Comparison of ENCODE assay signal across 28 cellular contexts in the genomic region with DNA sequence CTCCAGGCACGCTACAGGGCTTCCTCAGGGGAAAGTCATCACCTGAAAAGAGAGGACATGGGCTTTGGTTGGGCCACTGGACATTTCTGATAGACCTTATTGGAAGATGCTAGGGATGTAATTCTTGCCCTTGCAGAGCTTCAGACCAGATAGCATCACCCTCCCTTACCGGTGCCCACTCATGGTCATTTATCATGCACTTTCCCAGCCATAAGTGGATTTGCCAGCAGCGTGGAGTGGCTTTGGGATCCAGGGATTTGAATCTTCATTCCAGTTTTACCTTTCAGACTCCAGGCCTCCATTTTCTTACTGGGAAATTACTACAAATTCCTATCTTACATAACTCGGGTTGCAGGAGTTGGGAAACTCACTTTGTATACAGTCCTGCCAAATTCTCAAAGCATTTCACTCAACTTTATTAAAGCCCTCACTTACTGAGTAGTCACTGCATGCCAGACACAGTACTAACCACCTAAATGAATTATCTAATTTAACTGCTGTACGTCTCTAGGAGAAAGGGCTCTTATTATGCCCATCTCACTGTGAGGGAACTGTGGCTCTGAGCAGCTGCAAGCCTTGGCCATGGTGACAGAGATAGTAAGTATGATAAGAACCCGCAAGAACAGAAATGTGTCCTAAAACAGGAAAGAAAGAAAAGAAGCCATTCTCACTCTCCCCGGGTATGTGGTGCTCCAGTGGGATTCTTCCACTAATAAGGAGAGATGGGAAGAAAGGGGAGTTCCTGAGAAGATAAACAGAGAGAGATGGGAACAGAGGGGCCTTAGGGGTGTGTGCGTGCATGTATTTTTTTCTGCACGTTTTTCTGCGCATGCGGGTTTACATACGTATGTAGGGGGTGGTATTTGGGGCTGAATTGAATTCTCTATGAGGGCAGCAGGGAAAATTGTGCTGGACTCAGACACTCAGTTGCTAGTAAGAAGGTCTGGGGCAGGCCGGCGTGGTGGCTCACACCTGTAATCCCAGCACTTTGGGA. TPM values are rescaled to one million over a fixed set of nuclear protein-coding genes. Genes with fewer than 3 reads are reported as not detected.
DNase-seq lines count a peak whose midpoint lies in the region; ATAC-seq and TF ChIP-seq lines count a peak whose summit lies in the region.
"Had no signal": no experiment of that assay in that cellular context is flagged by ENCODE, and none has a peak within 500 bp of the region (broad histone marks: within the 10 kb centered on the region; RNA-seq: fewer than 3 reads in every experiment).

No MANE protein-coding gene starts in this region.

- DNase-seq in AG10803 (ENCODE audit: low read depth) (peak; percentile 36), NB4 (ENCODE audit: low read depth) (peak; percentile 66), NCI-H128 (lab: John Stamatoyannopoulos, UW; ENCODE audit: unreplicated experiment) (no peak), GM13977 (ENCODE audit: low spot score) (no peak), psoas muscle (no peak)
- DNase-seq: activated CD4-positive, alpha-beta T cell treated with anti-CD3 and anti-CD28 coated beads, Interleukin-2, amount 50 U/mL, for 1 hour; activated CD8-positive, alpha-beta memory T cell treated with anti-CD3 and anti-CD28 coated beads, Interleukin-2, amount 10 ng/mL, durations not matched to agents 7 days and 5 days; activated naive CD4-positive, alpha-beta T cell treated with Interleukin-2 at 50 U/mL for 16 hours; activated T-cell treated with anti-CD3 and anti-CD28 coated beads, Interleukin-2, amount 50 U/mL, for 48 hours; Caco-2; NCI-H1092; NCI-H2029; NCI-H226; RPMI8226; stimulated activated naive CD8-positive, alpha-beta T cell treated with anti-CD3 and anti-CD28 coated beads, Interleukin-15, Interleukin-2, amounts not matched to agents 100 U/mL and 50 U/mL, for 24 hours had no signal

- H3K27me3 Mint-ChIP-seq in nephron (ENCODE audit: low read depth): peaks cover 11% of the 10 kb centered on the region

- 86 to 87% (median 87%) methylated on average over 14 of the region's 14 CpGs for WGBS in psoas muscle, 3 donors

- H3K4me3 ChIP-seq in AG10803 (ENCODE audit: low read length): no peak overlapping the region
- H3K4me3 ChIP-seq in NB4 (ENCODE audit: low read depth, low read length): no peak overlapping the region
- H3K4me3 ChIP-seq in psoas muscle: no peak overlapping the region
- H3K4me3 ChIP-seq: SJSA1 had no signal

- H3K4me1 Mint-ChIP-seq in nephron: peaks cover 19% of the 10 kb centered on the region
- H3K4me1 Mint-ChIP-seq: memory B cell had no signal

- H3K27ac Mint-ChIP-seq in nephron: peak overlapping the region in 2 of 3 experiments; percentile 15 to 34
- H3K27ac Mint-ChIP-seq: activated CD8-positive, alpha-beta memory T cell treated with anti-CD3 and anti-CD28 coated beads, Interleukin-2, amount 10 ng/mL, durations not matched to agents 7 days and 5 days; memory B cell; WTC11 had no signal

- TF ChIP-seq POLR2A in NB4 (IDR thresholded peaks at IDR 0.05; ENCODE audit: extremely low read depth, insufficient read length): no peak
- no peak for TF ChIP-seq POLR2A in GM18505 (IDR thresholded peaks at IDR 0.05; ENCODE audit: borderline replicate concordance, extremely low read depth, insufficient read depth, insufficient read length)

- H3K9me3 ChIP-seq in psoas muscle: no peaks in the 10 kb centered on the region
- H3K9me3 ChIP-seq: Caco-2, neutrophil, SJSA1 had no signal

- no peaks in the 10 kb centered on the region for H3K36me3 ChIP-seq in psoas muscle (ENCODE audit: insufficient read depth in 1 of 2, low read depth in 1 of 2)
- H3K36me3 ChIP-seq: neutrophil, SJSA1 had no signal

- in situ Hi-C loops in GM13977 (cut with MboI; ENCODE audit: low pct_unique_long_range_greater_than_20kb, low sequenced_read_pairs, unreplicated experiment): no loop called here

- H3K27ac ChIP-seq in VCaP: peak overlapping the region; percentile 13; the same call in 1 of the 2 replicates
- no peak overlapping the region for H3K27ac ChIP-seq in psoas muscle
- H3K27ac ChIP-seq: neutrophil, SJSA1 had no signal

- ATAC-seq in GM18505 (IDR thresholded peaks at IDR 0.05; ENCODE audit: unreplicated experiment): no peak
- no peak for ATAC-seq in psoas muscle
- ATAC-seq: activated CD8-positive, alpha-beta memory T cell treated with anti-CD3 and anti-CD28 coated beads, Interleukin-2, amount 10 ng/mL, durations not matched to agents 7 days and 5 days; left lobe of liver; stimulated activated naive CD8-positive, alpha-beta T cell treated with anti-CD3 and anti-CD28 coated beads, Interleukin-15, Interleukin-2, amounts not matched to agents 100 U/mL and 50 U/mL, for 24 hours; WTC11 had no signal

- peaks cover 5% of the 10 kb centered on the region for H3K4me1 ChIP-seq in psoas muscle

- no peaks in the 10 kb centered on the region for H3K36me3 Mint-ChIP-seq in nephron (ENCODE audit: low read depth)
- H3K36me3 Mint-ChIP-seq: activated CD8-positive, alpha-beta memory T cell treated with anti-CD3 and anti-CD28 coated beads, Interleukin-2, amount 10 ng/mL, durations not matched to agents 7 days and 5 days; memory B cell had no signal

- TF ChIP-seq CTCF in AG10803 (conservative IDR thresholded peaks at IDR 0.05; ENCODE audit: low read length) (no peak), NB4 (IDR thresholded peaks at IDR 0.05; ENCODE audit: low read depth, low read length) (no peak), VCaP (conservative IDR thresholded peaks at IDR 0.05) (no peak), nephron (IDR thresholded peaks at IDR 0.05; ENCODE audit: unreplicated experiment in 3 of 3) (no peak), GM13977 (IDR thresholded peaks at IDR 0.05; ENCODE audit: extremely low read depth, insufficient read depth, missing control alignments) (no peak), psoas muscle (IDR thresholded peaks at IDR 0.05) (no peak)

- no peaks in the 10 kb centered on the region for H3K27me3 ChIP-seq in psoas muscle (ENCODE audit: insufficient read depth in 3 of 3, low read length in 2 of 3)

- H3K4me3 Mint-ChIP-seq in nephron: no peak overlapping the region
- H3K4me3 Mint-ChIP-seq: activated CD8-positive, alpha-beta memory T cell treated with anti-CD3 and anti-CD28 coated beads, Interleukin-2, amount 10 ng/mL, durations not matched to agents 7 days and 5 days; memory B cell; WTC11 had no signal

- intact Hi-C loops in psoas muscle (cut with DNase I): no loop called here

- no peaks in the 10 kb centered on the region for H3K9me3 Mint-ChIP-seq in nephron
- H3K9me3 Mint-ChIP-seq: memory B cell had no signal

RNA-seq across cellular contexts. Expression of a gene that starts 9.7 kb away (rescaled TPM):
- not detected for total RNA-seq in psoas muscle
- polyA plus RNA-seq in psoas muscle: under 1 TPM in 1 of 3 donors, not detected in 2; 0.06 TPM
- total RNA-seq: activated CD8-positive, alpha-beta memory T cell treated with anti-CD3 and anti-CD28 coated beads, Interleukin-2, amount 10 ng/mL, durations not matched to agents 7 days and 5 days; Caco-2; chondrocyte; glomerular endothelial cell; left lobe of liver; LHCN-M2; pulmonary artery endothelial cell; SJSA1; T-helper 2 cell treated with Interferon-gamma antibody and Interleukin-4, amounts not matched to agents 100 ng/mL and 5 ng/mL, for 36 hours; WTC11 had no signal

RNA-seq across cellular contexts. Expression of a gene that starts 30.7 kb away (rescaled TPM):
- total RNA-seq in psoas muscle: 100 to 1,000 TPM in 3 of 4 donors, 10 to 100 TPM in 1; 62.6 to 187 (median 132) TPM
- 100 to 1,000 TPM; 149 to 374 (median 208) TPM for polyA plus RNA-seq in psoas muscle

Comparison
In these comparisons a context has a peak if more than half of its experiments do, and no peak if none do; other contexts are left out.
1. DNase-seq: peak in AG10803 (single experiment) and NB4 (single experiment); none in NCI-H128 (single experiment), GM13977 (single experiment) and psoas muscle (0 of 2).